Comparison of ENCODE assay signal across 16 cellular contexts in the genomic region with DNA sequence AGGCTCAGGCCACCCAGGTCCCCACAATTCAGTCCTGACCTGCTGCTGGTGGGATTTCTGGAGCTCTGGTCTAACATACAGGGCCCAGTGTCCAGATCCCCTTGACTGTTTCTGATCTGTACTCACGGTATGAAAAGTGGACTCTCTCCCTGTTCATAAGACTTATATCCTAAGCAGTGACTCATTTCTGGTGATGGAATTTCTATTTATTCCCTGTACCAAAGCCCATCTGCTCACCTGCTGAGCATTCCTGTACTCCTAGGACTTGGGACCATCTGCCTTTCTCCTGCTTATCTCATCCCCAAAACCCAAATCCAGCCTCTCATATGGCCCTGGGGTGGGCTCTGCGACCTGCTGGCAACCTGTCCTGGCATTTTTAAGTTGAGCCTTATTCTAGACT.
DNase-seq lines count a peak whose midpoint lies in the region; ATAC-seq and TF ChIP-seq lines count a peak whose summit lies in the region.
"Had no signal": no experiment of that assay in that cellular context is flagged by ENCODE, and none has a peak within 500 bp of the region (broad histone marks: within the 10 kb centered on the region; RNA-seq: fewer than 3 reads in every experiment).

No MANE protein-coding gene starts in this region.

- no peak overlapping the region for H4K91ac ChIP-seq in IMR-90 (ENCODE audit: insufficient read depth, low read depth, low read length)

- no peak overlapping the region for H3K4me3 Mint-ChIP-seq in activated naive CD8-positive, alpha-beta T cell treated with anti-CD3 and anti-CD28 coated beads for 36 hours
- H3K4me3 Mint-ChIP-seq: CD4-positive, alpha-beta memory T cell; H9; IgD-negative memory B cell had no signal

- H3K9ac ChIP-seq in IMR-90 (ENCODE audit: low read depth, low read length), result no peak overlapping the region

- CTCF ChIA-PET in IMR-90 (lab: Yijun Ruan, JAX), result no interaction called here

- no peak overlapping the region for H2AK9ac ChIP-seq in IMR-90 (replicated peaks; ENCODE audit: low read depth, low read length, poor library complexity)

- H3K4me1 ChIP-seq in IMR-90 (ENCODE audit: control insufficient read depth, insufficient read depth, low read length), result peaks cover 2% of the 10 kb centered on the region; the same call in 1 of the 2 replicates
- H3K4me1 ChIP-seq: A549 had no signal

- no peak overlapping the region for H3K18ac ChIP-seq in IMR-90 (ENCODE audit: low read depth, low read length)

- no peaks in the 10 kb centered on the region for H3K79me1 ChIP-seq in IMR-90 (ENCODE audit: low read depth in 1 of 2, low read length in 2 of 2)

- H3K14ac ChIP-seq in IMR-90 (replicated peaks; ENCODE audit: low read depth, low read length), result no peak overlapping the region

- no peak overlapping the region for H2BK120ac ChIP-seq in IMR-90 (ENCODE audit: low read depth, low read length)

- TF ChIP-seq POLR2A in IMR-90 (IDR thresholded peaks at IDR 0.05; ENCODE audit: low read depth, low read length), result no peak

- DNase-seq in IMR-90 (no peak), cerebellar cortex (ENCODE audit: low spot score) (peak; percentile 84), kidney tubule cell (ENCODE audit: low spot score) (peak; percentile 13), NCI-H526 treated with DMSO at 0.1 percent for 48 hours (lab: John Stamatoyannopoulos, UW) (no peak)
- DNase-seq in activated naive CD8-positive, alpha-beta T cell treated with anti-CD3 and anti-CD28 coated beads for 36 hours, result no peak
- DNase-seq in activated naive CD4-positive, alpha-beta T cell treated with anti-CD3 and anti-CD28 coated beads, Interleukin-2, amount 50 U/mL, for 72 hours (ENCODE audit: low spot score in 2 of 2), result no peak
- no peak for DNase-seq in activated CD4-positive, alpha-beta T cell treated with anti-CD3 and anti-CD28 coated beads, Interleukin-2, amount 50 U/mL, for 1 hour
- DNase-seq: BE2C; CD4-positive, alpha-beta memory T cell; DMS79; GDM1; GOT3; H9 had no signal

- peaks cover 3% of the 10 kb centered on the region; the same call in 1 of the 2 replicates for H3K9me1 ChIP-seq in IMR-90 (ENCODE audit: insufficient read depth, low read length)

- no TSS peak for BruUV-seq in IMR-90 (replicated peaks; lab: Mats Ljungman, UMichigan)

- POLR2A ChIA-PET in IMR-90 (lab: Charles Lee; ENCODE audit: unreplicated experiment), result no interaction called here

- no peak overlapping the region for H3K23ac ChIP-seq in IMR-90 (ENCODE audit: low read depth, low read length)

- H3K36me3 ChIP-seq in IMR-90 (ENCODE audit: control insufficient read depth, insufficient read depth, low read length), result no peaks in the 10 kb centered on the region
- H3K36me3 ChIP-seq: BE2C had no signal

- H4K5ac ChIP-seq in IMR-90 (ENCODE audit: low read depth, low read length), result no peak overlapping the region

- H4K8ac ChIP-seq in IMR-90 (ENCODE audit: low read depth in 2 of 2, low read length in 2 of 2), result no peak overlapping the region

- H3K4me1 Mint-ChIP-seq in activated naive CD8-positive, alpha-beta T cell treated with anti-CD3 and anti-CD28 coated beads for 36 hours, result no peaks in the 10 kb centered on the region

- H3K27ac ChIP-seq in IMR-90 (ENCODE audit: insufficient read depth, low read length), result no peak overlapping the region
- H3K27ac ChIP-seq: A549, C4-2B had no signal

- H3K27me3 Mint-ChIP-seq in activated naive CD8-positive, alpha-beta T cell treated with anti-CD3 and anti-CD28 coated beads for 36 hours, result peaks cover 5% of the 10 kb centered on the region

- H3K9me3 ChIP-seq in IMR-90 (ENCODE audit: control insufficient read depth, insufficient read depth, low read length), result no peaks in the 10 kb centered on the region
- H3K9me3 ChIP-seq: A549, BE2C had no signal

- H3K27ac Mint-ChIP-seq in activated naive CD8-positive, alpha-beta T cell treated with anti-CD3 and anti-CD28 coated beads for 36 hours, result no peak overlapping the region
- H3K27ac Mint-ChIP-seq in activated naive CD4-positive, alpha-beta T cell treated with anti-CD3 and anti-CD28 coated beads, Interleukin-2, amount 50 U/mL, for 72 hours, result no peak overlapping the region
- H3K27ac Mint-ChIP-seq: CD4-positive, alpha-beta memory T cell; H9; IgD-negative memory B cell had no signal

- no peaks in the 10 kb centered on the region for H4K20me1 ChIP-seq in IMR-90 (ENCODE audit: insufficient read depth, low read length)

- no peak for TF ChIP-seq CTCF in IMR-90 (conservative IDR thresholded peaks at IDR 0.05; ENCODE audit: low read depth, low read length)

- no peak overlapping the region for H2BK15ac ChIP-seq in IMR-90 (ENCODE audit: low read depth, low read length)

- TF ChIP-seq RAD21 in IMR-90 (IDR thresholded peaks at IDR 0.05; ENCODE audit: low read length), result no peak

- intact Hi-C loops in IMR-90 (cut with micrococcal nuclease), result no loop called here

- no peak overlapping the region for H3K4me2 ChIP-seq in IMR-90 (ENCODE audit: low read depth, low read length)
- H3K4me2 ChIP-seq: A549 had no signal

- H3K9me3 Mint-ChIP-seq in activated naive CD8-positive, alpha-beta T cell treated with anti-CD3 and anti-CD28 coated beads for 36 hours, result no peaks in the 10 kb centered on the region
- H3K9me3 Mint-ChIP-seq in activated naive CD4-positive, alpha-beta T cell treated with anti-CD3 and anti-CD28 coated beads, Interleukin-2, amount 50 U/mL, for 72 hours, result no peaks in the 10 kb centered on the region
- H3K9me3 Mint-ChIP-seq: CD4-positive, alpha-beta memory T cell; H9; IgD-negative memory B cell had no signal

- WGBS in IMR-90 (ENCODE audit: extremely low coverage in 2 of 2, insufficient read length in 1 of 2), 2 experiments, result 86% methylated on average over 1 of the region's 2 CpGs; no CpG with 5 or more reads in 1 of the 2 experiments

- no peak overlapping the region for H2BK5ac ChIP-seq in IMR-90 (ENCODE audit: low read depth, low read length, poor library complexity, severe bottlenecking)

- H3K4me3 ChIP-seq in IMR-90 (ENCODE audit: insufficient read depth, low read depth, low read length), result no peak overlapping the region
- H3K4me3 ChIP-seq: A549 had no signal

- peak; percentile 17; the same call in 1 of the 2 replicates for ATAC-seq in IMR-90 (ENCODE audit: low read depth)
- no peak for ATAC-seq in activated naive CD4-positive, alpha-beta T cell treated with anti-CD3 and anti-CD28 coated beads, Interleukin-2, amount 50 U/mL, for 72 hours
- ATAC-seq: A549 had no signal

- no peaks in the 10 kb centered on the region for H3K36me3 Mint-ChIP-seq in activated naive CD8-positive, alpha-beta T cell treated with anti-CD3 and anti-CD28 coated beads for 36 hours
- H3K36me3 Mint-ChIP-seq in activated naive CD4-positive, alpha-beta T cell treated with anti-CD3 and anti-CD28 coated beads, Interleukin-2, amount 50 U/mL, for 72 hours, result no peaks in the 10 kb centered on the region
- H3K36me3 Mint-ChIP-seq: CD4-positive, alpha-beta memory T cell had no signal

- no peak overlapping the region for H3K56ac ChIP-seq in IMR-90 (ENCODE audit: extremely low read depth, insufficient read depth, low read length)

- H2AK5ac ChIP-seq in IMR-90 (ENCODE audit: low read depth, low read length), result no peak overlapping the region

- H2BK20ac ChIP-seq in IMR-90 (ENCODE audit: low read depth, low read length), result no peak overlapping the region

- in situ Hi-C loops in IMR-90 (cut with MboI; ENCODE audit: low sequenced_read_pairs), result no loop called here

- dilution Hi-C loops in IMR-90 (cut with HindIII; ENCODE audit: low sequenced_read_pairs, unreplicated experiment), result no loop called here

- H3K27me3 ChIP-seq in IMR-90 (ENCODE audit: control insufficient read depth, insufficient read depth, low read length), result no peaks in the 10 kb centered on the region
- H3K27me3 ChIP-seq: BE2C had no signal

- no peak overlapping the region for H2AFZ ChIP-seq in IMR-90 (replicated peaks; ENCODE audit: low read length, poor library complexity)

- no peak overlapping the region for H3K4ac ChIP-seq in IMR-90 (ENCODE audit: low read depth, low read length)

TF ChIP-seq in IMR-90, 13 proteins besides CTCF, POLR2A, EP300 and RAD21:
- TF ChIP-seq FOS (IDR thresholded peaks at IDR 0.05; ENCODE audit: low read depth, low read length) (no peak), MAZ (IDR thresholded peaks at IDR 0.05; ENCODE audit: borderline replicate concordance, low read depth, low read length) (no peak), CHD1 (IDR thresholded peaks at IDR 0.05; ENCODE audit: low read depth, low read length) (no peak), MAFK (IDR thresholded peaks at IDR 0.05; ENCODE audit: low read depth, low read length) (no peak), RFX5 (IDR thresholded peaks at IDR 0.05; ENCODE audit: low read depth, low read length) (no peak), CEBPB (IDR thresholded peaks at IDR 0.05; ENCODE audit: low read depth, low read length) (no peak), USF2 (IDR thresholded peaks at IDR 0.05; ENCODE audit: low read depth, low read length) (no peak), RCOR1 (IDR thresholded peaks at IDR 0.05; ENCODE audit: insufficient replicate concordance, low read length) (no peak), MXI1 (IDR thresholded peaks at IDR 0.05; ENCODE audit: borderline replicate concordance, low read depth, low read length) (no peak), NFE2L2 (IDR thresholded peaks at IDR 0.05; ENCODE audit: low read depth, low read length) (no peak), BHLHE40 (IDR thresholded peaks at IDR 0.05; ENCODE audit: low read depth, low read length) (no peak), SMC3 (IDR thresholded peaks at IDR 0.05; ENCODE audit: low read depth, low read length) (no peak)
- TF ChIP-seq, protein P1, sequence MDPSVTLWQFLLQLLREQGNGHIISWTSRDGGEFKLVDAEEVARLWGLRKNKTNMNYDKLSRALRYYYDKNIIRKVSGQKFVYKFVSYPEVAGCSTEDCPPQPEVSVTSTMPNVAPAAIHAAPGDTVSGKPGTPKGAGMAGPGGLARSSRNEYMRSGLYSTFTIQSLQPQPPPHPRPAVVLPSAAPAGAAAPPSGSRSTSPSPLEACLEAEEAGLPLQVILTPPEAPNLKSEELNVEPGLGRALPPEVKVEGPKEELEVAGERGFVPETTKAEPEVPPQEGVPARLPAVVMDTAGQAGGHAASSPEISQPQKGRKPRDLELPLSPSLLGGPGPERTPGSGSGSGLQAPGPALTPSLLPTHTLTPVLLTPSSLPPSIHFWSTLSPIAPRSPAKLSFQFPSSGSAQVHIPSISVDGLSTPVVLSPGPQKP (IDR thresholded peaks at IDR 0.05; ENCODE audit: borderline replicate concordance, low read depth, low read length), result no peak

Comparison
In these comparisons a context has a peak if more than half of its experiments do, and no peak if none do; other contexts are left out.
1. DNase-seq: peak in cerebellar cortex (single experiment) and kidney tubule cell (single experiment); none in IMR-90 (single experiment), activated naive CD8-positive, alpha-beta T cell treated with anti-CD3 and anti-CD28 coated beads for 36 hours (single experiment), activated naive CD4-positive, alpha-beta T cell treated with anti-CD3 and anti-CD28 coated beads, Interleukin-2, amount 50 U/mL, for 72 hours (0 of 2), NCI-H526 treated with DMSO at 0.1 percent for 48 hours (single experiment) and activated CD4-positive, alpha-beta T cell treated with anti-CD3 and anti-CD28 coated beads, Interleukin-2, amount 50 U/mL, for 1 hour (single experiment).